Comparison of ENCODE assay signal across 20 cellular contexts in the genomic region with DNA sequence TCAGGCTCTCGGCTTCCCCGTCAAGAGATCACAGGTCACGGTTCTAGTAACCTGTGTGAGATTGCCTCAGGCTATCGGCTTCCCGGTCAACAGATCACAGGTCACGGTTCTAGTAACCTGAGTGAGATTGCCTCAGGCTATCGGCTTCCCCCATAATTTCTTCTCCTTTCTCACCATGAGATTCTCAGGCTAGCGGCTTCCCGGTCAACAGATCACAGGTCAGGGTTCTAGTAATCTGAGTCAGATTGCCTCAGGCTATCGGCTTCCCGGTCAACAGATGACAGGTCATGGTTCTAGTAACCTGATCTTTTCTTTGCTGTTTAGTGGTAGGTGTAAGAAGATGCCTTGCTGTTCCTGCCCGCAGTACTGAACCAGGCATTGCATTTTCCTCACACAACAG.
"Had no signal": no experiment of that assay in that cellular context is flagged by ENCODE, and none has a peak within 500 bp of the region (broad histone marks: within the 10 kb centered on the region; RNA-seq: fewer than 3 reads in every experiment).

No MANE protein-coding gene starts in this region.

- H3K4me1 ChIP-seq: body of pancreas, left ventricle myocardium inferior, right atrium auricular region, thyroid gland, uterus had no signal

- H3K36me3 ChIP-seq: left ventricle myocardium inferior, right atrium auricular region, thyroid gland, uterus had no signal

- H3K36me3 Mint-ChIP-seq: activated naive CD8-positive, alpha-beta T cell treated with anti-CD3 and anti-CD28 coated beads for 36 hours; memory B cell; stimulated activated naive B cell treated with anti-CD40 and anti-IgM and Interleukin-4, amounts not matched to agents 10 μg/mL and 1 μg/mL and 100 μg/mL, for 72 hours had no signal

- H3K4me1 Mint-ChIP-seq: activated CD4-positive, alpha-beta T cell treated with anti-CD3 and anti-CD28 coated beads, Interleukin-2, amount 10 ng/mL, durations not matched to agents 24 days and 14 days; activated naive CD8-positive, alpha-beta T cell treated with anti-CD3 and anti-CD28 coated beads for 36 hours; memory B cell; stimulated activated naive B cell treated with anti-CD40 and anti-IgM and Interleukin-4, amounts not matched to agents 10 μg/mL and 1 μg/mL and 100 μg/mL, for 72 hours had no signal

- H3K9me3 ChIP-seq: body of pancreas, left ventricle myocardium inferior, right atrium auricular region, thyroid gland, uterus had no signal

- H3K4me3 Mint-ChIP-seq: activated CD4-positive, alpha-beta T cell treated with anti-CD3 and anti-CD28 coated beads, Interleukin-2, amount 10 ng/mL, durations not matched to agents 24 days and 14 days; activated naive CD8-positive, alpha-beta T cell treated with anti-CD3 and anti-CD28 coated beads for 36 hours; memory B cell; nephron; stimulated activated naive B cell treated with anti-CD40 and anti-IgM and Interleukin-4, amounts not matched to agents 10 μg/mL and 1 μg/mL and 100 μg/mL, for 72 hours had no signal

- H3K27me3 ChIP-seq: body of pancreas, right atrium auricular region, thyroid gland, uterus had no signal

- H3K27me3 Mint-ChIP-seq: activated CD4-positive, alpha-beta T cell treated with anti-CD3 and anti-CD28 coated beads, Interleukin-2, amount 10 ng/mL, durations not matched to agents 24 days and 14 days; activated naive CD8-positive, alpha-beta T cell treated with anti-CD3 and anti-CD28 coated beads for 36 hours; memory B cell; stimulated activated naive B cell treated with anti-CD40 and anti-IgM and Interleukin-4, amounts not matched to agents 10 μg/mL and 1 μg/mL and 100 μg/mL, for 72 hours had no signal

- H3K27ac ChIP-seq: body of pancreas, left ventricle myocardium inferior, right atrium auricular region, thyroid gland, uterus had no signal

- DNase-seq: activated CD4-positive, alpha-beta T cell treated with anti-CD3 and anti-CD28 coated beads, Interleukin-2, amount 10 ng/mL, durations not matched to agents 24 days and 14 days; activated CD4-positive, CD25-positive, alpha-beta regulatory T cell; activated gamma-delta T cell treated with Interleukin-2 at 50 U/mL for 16 hours; activated naive CD8-positive, alpha-beta T cell treated with anti-CD3 and anti-CD28 coated beads for 36 hours; amygdala; body of pancreas; caudate nucleus; left ventricle myocardium inferior; occipital lobe; stimulated activated CD4-positive, alpha-beta T cell treated with anti-CD3 and anti-CD28 coated beads, Interleukin-2, amount 100 ng/mL, for 48 hours; stimulated activated naive B cell treated with anti-CD40 and anti-IgM and Interleukin-4, amounts not matched to agents 10 μg/mL and 1 μg/mL and 100 μg/mL, for 72 hours; thyroid gland; uterus had no signal

- FAIRE-seq: colon, endometrium, islet of Langerhans had no signal

- H3K4me3 ChIP-seq: body of pancreas, left ventricle myocardium inferior, right atrium auricular region, thyroid gland, uterus had no signal

- ATAC-seq: body of pancreas; esophagus mucosa; stimulated activated naive B cell treated with anti-CD40 and anti-IgM and Interleukin-4, amounts not matched to agents 10 μg/mL and 1 μg/mL and 100 μg/mL, for 72 hours had no signal

- H3K27ac Mint-ChIP-seq: activated CD4-positive, alpha-beta T cell treated with anti-CD3 and anti-CD28 coated beads, Interleukin-2, amount 10 ng/mL, durations not matched to agents 24 days and 14 days; activated naive CD8-positive, alpha-beta T cell treated with anti-CD3 and anti-CD28 coated beads for 36 hours; memory B cell; nephron; stimulated activated naive B cell treated with anti-CD40 and anti-IgM and Interleukin-4, amounts not matched to agents 10 μg/mL and 1 μg/mL and 100 μg/mL, for 72 hours had no signal
